Comparison of ENCODE assay signal across 8 cellular contexts in genomic region chr17:38704645-38705522, GRCh38. TPM values are rescaled to one million over a fixed set of nuclear protein-coding genes. Genes with fewer than 3 reads are reported as not detected.
DNase-seq lines count a peak whose midpoint lies in the region; ATAC-seq and TF ChIP-seq lines count a peak whose summit lies in the region.

TSS of gene MLLT6 (plus strand) at chr17:38705273. CDS start at chr17:38705633, 360 bp downstream.

- peak; percentile 43 for DNase-seq in GF-D8 (lab: John Stamatoyannopoulos, UW)
- peak; percentile 79 for DNase-seq in NCI-H1092 (lab: John Stamatoyannopoulos, UW)
- DNase-seq in T-cell: peak; percentile 68 to 88 (median 81)
- DNase-seq in adipocyte (ENCODE audit: low read depth): peak; percentile 90
- DNase-seq in Right ventricle myocardium superior: peak; percentile 89
- peak; percentile 89 for DNase-seq in osteocyte (ENCODE audit: extremely low spot score, unreplicated experiment)
- peak; percentile 72 for DNase-seq in tibial nerve (ENCODE audit: low spot score in 2 of 2)

- POLR2A ChIA-PET in T-cell (lab: Charles Lee): interaction anchor here (0.6 to 0.7 kb wide), 3 partner anchors 13 to 147 kb away, joined by 3 to 4 read pairs (median 4); no protein-coding TSS in a partner anchor

- H3K36me3 ChIP-seq in adipocyte (ENCODE audit: control insufficient read depth, insufficient read depth, low read length, severe bottlenecking): peaks cover 13% of the 10 kb centered on the region
- H3K36me3 ChIP-seq in tibial nerve: peaks cover 0 to 23% (median 0%) of the 10 kb centered on the region in 3 donors

- peak in 1 of 2 donors; percentile 45 for TF ChIP-seq POLR2A in tibial nerve (IDR thresholded peaks at IDR 0.05)

- H3K9me3 ChIP-seq in adipocyte (ENCODE audit: control insufficient read depth, low read length) (no peaks in the 10 kb centered on the region), tibial nerve (no peaks in the 10 kb centered on the region)

- H3K4me3 ChIP-seq in adipocyte (ENCODE audit: low read length): peak within 1 kb of the TSS; percentile 91
- H3K4me3 ChIP-seq in tibial nerve: peak within 1 kb of the TSS; percentile 66 to 92 (median 83)

- H3K27me3 ChIP-seq in adipocyte (replicated peaks; ENCODE audit: control insufficient read depth, insufficient read depth, low read length) (no peaks in the 10 kb centered on the region), tibial nerve (no peaks in the 10 kb centered on the region)

- CTCF ChIA-PET in T-cell (lab: Charles Lee): interaction anchor here in 1 of 2 donors (1.1 to 1.8 kb wide), 3 partner anchors 23 to 147 kb away, joined by 3 to 9 read pairs (median 4); partner anchors contain the start of gene CISD3

- H3K9me3 Mint-ChIP-seq in T-cell: no peaks in the 10 kb centered on the region
- no peaks in the 10 kb centered on the region for H3K9me3 Mint-ChIP-seq in osteocyte (ENCODE audit: unreplicated experiment)

- H3K36me3 Mint-ChIP-seq in T-cell (peaks cover 14% of the 10 kb centered on the region), osteocyte (ENCODE audit: unreplicated experiment) (peaks cover 11% of the 10 kb centered on the region)

- TF ChIP-seq CTCF in osteocyte (IDR thresholded peaks at IDR 0.05) (no peak), tibial nerve (IDR thresholded peaks at IDR 0.05) (no peak)

- H3K9ac ChIP-seq in adipocyte (ENCODE audit: low read length): peak within 1 kb of the TSS; percentile 96

- peak in 1 of 2 donors; percentile 59 for TF ChIP-seq EP300 in tibial nerve (IDR thresholded peaks at IDR 0.05)

- intact Hi-C loops in Right ventricle myocardium superior (cut with DNase I): loop anchor here (5.0 kb wide), 1 partner anchor 32 kb away; no protein-coding TSS in a partner anchor

- H3K4me3 Mint-ChIP-seq in T-cell (peak within 1 kb of the TSS; percentile 91 to 96 (median 96)), osteocyte (ENCODE audit: unreplicated experiment) (peak within 1 kb of the TSS; percentile 88)

- WGBS in tibial nerve, 2 donors: 0 to 1% methylated on average over 47 to 57 of the region's 98 CpGs

- H3K27me3 Mint-ChIP-seq in T-cell (no peaks in the 10 kb centered on the region), osteocyte (ENCODE audit: unreplicated experiment) (no peaks in the 10 kb centered on the region)

- ATAC-seq in T-cell (replicated peaks in 1 of 4) (peak; percentile 54 to 62 (median 56)), Right ventricle myocardium superior (ENCODE audit: poor library complexity) (peak; percentile 49), GM21381 (IDR thresholded peaks at IDR 0.05; ENCODE audit: unreplicated experiment) (no peak)

- H3K27ac Mint-ChIP-seq in T-cell: peak within 1 kb of the TSS; percentile 98 to 99
- peak within 1 kb of the TSS; percentile 95 for H3K27ac Mint-ChIP-seq in osteocyte (ENCODE audit: unreplicated experiment)

- H3K4me1 Mint-ChIP-seq in T-cell (peaks cover 55 to 66% (median 60%) of the 10 kb centered on the region in 3 donors), osteocyte (ENCODE audit: unreplicated experiment) (peaks cover 54% of the 10 kb centered on the region)

- peak within 1 kb of the TSS; percentile 92 to 98 (median 97) for H3K27ac ChIP-seq in tibial nerve

- H3K4me1 ChIP-seq in adipocyte (ENCODE audit: control insufficient read depth, insufficient read depth, low read length) (peaks cover 34% of the 10 kb centered on the region), tibial nerve (peaks cover 0 to 51% (median 21%) of the 10 kb centered on the region in 4 donors)

RNA-seq across cellular contexts. Expression of gene MLLT6, which starts in this region (rescaled TPM):
- total RNA-seq in T-cell: 100 to 1,000 TPM; 412 to 506 (median 480) TPM
- total RNA-seq in Right ventricle myocardium superior: 71.9 TPM
- total RNA-seq in osteocyte: 96.1 and 107 TPM in 2 replicates
- total RNA-seq in tibial nerve: 100 to 1,000 TPM in 2 of 4 donors, 10 to 100 TPM in 2; 83.9 to 185 (median 116) TPM
